34 cellular contexts compared by ENCODE assay signal in genomic region chr12:82028772-82029171, GRCh38.
"Had no signal": no experiment of that assay in that cellular context is flagged by ENCODE, and none has a peak within 500 bp of the region (broad histone marks: within the 10 kb centered on the region; RNA-seq: fewer than 3 reads in every experiment).

No MANE protein-coding gene starts in this region.

- H3K9me3 ChIP-seq: adrenal gland, body of pancreas, breast epithelium had no signal

- ATAC-seq: activated CD8-positive, alpha-beta T cell treated with anti-CD3 and anti-CD28 coated beads for 36 hours; activated naive CD4-positive, alpha-beta T cell treated with anti-CD3 and anti-CD28 coated beads, Interleukin-2, amount 50 U/mL, for 72 hours; activated T-cell treated with anti-CD3 and anti-CD28 coated beads, Interleukin-2, amount 50 U/mL, for 4 hours; activated T-cell treated with anti-CD3 and anti-CD28 coated beads, Interleukin-2, amount 50 U/mL, for 72 hours; activated T-helper 17 cell treated with anti-CD3 and anti-CD28 coated beads, Interleukin-2, amount 50 U/mL, for 72 hours; body of pancreas had no signal

- FAIRE-seq: astrocyte, TTC549 had no signal

- H3K27me3 ChIP-seq: adrenal gland, body of pancreas, brain microvascular endothelial cell, breast epithelium had no signal

- H3K4me1 ChIP-seq: adrenal gland, body of pancreas, breast epithelium had no signal

- H3K27ac ChIP-seq: adrenal gland, body of pancreas, brain microvascular endothelial cell, breast epithelium, VCaP had no signal

- H3K36me3 ChIP-seq: adrenal gland, brain microvascular endothelial cell, breast epithelium had no signal

- DNase-seq: activated B cell treated with CpG ODN at 0.5 μM for 24 hours; activated CD4-positive, alpha-beta memory T cell treated with anti-CD3 and anti-CD28 coated beads for 36 hours; activated CD4-positive, alpha-beta T cell treated with anti-CD3 and anti-CD28 coated beads for 4 hours; activated CD4-positive, alpha-beta T cell treated with anti-CD3 and anti-CD28 coated beads, Interleukin-2, amount 10 ng/mL, durations not matched to agents 24 days and 14 days; activated CD4-positive, alpha-beta T cell treated with anti-CD3 and anti-CD28 coated beads, Interleukin-2, amount 50 U/mL, for 1 hour; activated CD4-positive, alpha-beta T cell treated with anti-CD3 and anti-CD28 coated beads, Interleukin-2, amount 50 U/mL, for 4 hours; activated CD4-positive, CD25-positive, alpha-beta regulatory T cell treated with anti-CD3 and anti-CD28 coated beads, Interleukin-2, amount 50 U/mL, for 72 hours; activated CD8-positive, alpha-beta memory T cell treated with anti-CD3 and anti-CD28 coated beads, Interleukin-2, amount 50 U/mL, for 4 hours; activated CD8-positive, alpha-beta T cell treated with anti-CD3 and anti-CD28 coated beads for 36 hours; activated effector memory CD4-positive, alpha-beta T cell treated with anti-CD3 and anti-CD28 coated beads, Interleukin-2, amount 50 U/mL, for 16 hours; activated gamma-delta T cell treated with Interleukin-2 at 50 U/mL for 16 hours; activated naive CD4-positive, alpha-beta T cell; activated naive CD4-positive, alpha-beta T cell treated with anti-CD3 and anti-CD28 coated beads for 36 hours; activated naive CD4-positive, alpha-beta T cell treated with anti-CD3 and anti-CD28 coated beads, Interleukin-2, amount 50 U/mL, for 16 hours; activated naive CD8-positive, alpha-beta T cell treated with anti-CD3 and anti-CD28 coated beads for 36 hours; activated T-cell treated with anti-CD3 and anti-CD28 coated beads for 4 hours; activated T-cell treated with anti-CD3 and anti-CD28 coated beads, Interleukin-2, amount 50 U/mL, for 1 hour; activated T-cell treated with anti-CD3 and anti-CD28 coated beads, Interleukin-2, amount 50 U/mL, for 4 hours; activated T-cell treated with anti-CD3 and anti-CD28 coated beads, Interleukin-2, amount 50 U/mL, for 72 hours; adrenal gland; amniotic stem cell; aorta; body of pancreas; brain microvascular endothelial cell; central memory CD4-positive, alpha-beta T cell; T-helper 1 cell; T-helper 2 cell; T-helper 9 cell had no signal

- H3K4me3 ChIP-seq: adrenal gland, body of pancreas, breast epithelium had no signal
